25 cellular contexts compared by ENCODE assay signal in genomic region chr1:53134042-53134485, GRCh38. TPM values are rescaled to one million over a fixed set of nuclear protein-coding genes. Genes with fewer than 3 reads are reported as not detected.
"Had no signal": no experiment of that assay in that cellular context is flagged by ENCODE, and none has a peak within 500 bp of the region (broad histone marks: within the 10 kb centered on the region; RNA-seq: fewer than 3 reads in every experiment).

No MANE protein-coding gene starts in this region.

- H3K4me3 ChIP-seq: heart left ventricle, mucosa of descending colon, skin epidermis, testis had no signal

- H3K27me3 ChIP-seq: heart left ventricle, neutrophil, testis had no signal

- H3K4me3 Mint-ChIP-seq: activated CD4-positive, alpha-beta memory T cell treated with anti-CD3 and anti-CD28 coated beads for 36 hours; activated CD4-positive, alpha-beta T cell treated with anti-CD3 and anti-CD28 coated beads for 36 hours; activated naive CD8-positive, alpha-beta T cell treated with anti-CD3 and anti-CD28 coated beads for 36 hours; activated T-helper 1 cell treated with anti-CD3 and anti-CD28 coated beads, Interleukin-12 subunit alpha, Interleukin-12 subunit beta, Interleukin-2, Interleukin-4 antibody, amounts not matched to agents 30 ng/mL and 10 ng/mL and 1 ng/mL, durations not matched to agents 14 hours and 24 hours and 36 hours; naive thymus-derived CD8-positive, alpha-beta T cell; stimulated activated naive CD8-positive, alpha-beta T cell treated with anti-CD3 and anti-CD28 coated beads, Interleukin-15, amount 100 ng/mL, for 72 hours; type B pancreatic cell; WTC11 had no signal

- H3K9me3 ChIP-seq: neutrophil, testis had no signal

- DNase-seq: activated CD4-positive, alpha-beta memory T cell treated with anti-CD3 and anti-CD28 coated beads for 36 hours; activated CD4-positive, alpha-beta T cell treated with anti-CD3 and anti-CD28 coated beads for 36 hours; activated naive CD4-positive, alpha-beta T cell; activated naive CD8-positive, alpha-beta T cell treated with anti-CD3 and anti-CD28 coated beads for 36 hours; activated T-cell treated with anti-CD3 and anti-CD28 coated beads for 4 hours; amniotic stem cell; dermis blood vessel endothelial cell; heart left ventricle; left ventricle myocardium superior; mucosa of descending colon; naive thymus-derived CD8-positive, alpha-beta T cell; retina; stimulated activated CD4-positive, alpha-beta T cell treated with anti-CD3 and anti-CD28 coated beads, Interleukin-15, amount 100 ng/mL, for 24 hours; stimulated activated CD4-positive, alpha-beta T cell treated with anti-CD3 and anti-CD28 coated beads, Interleukin-2, amount 100 ng/mL, for 48 hours; stimulated activated naive CD8-positive, alpha-beta T cell treated with anti-CD3 and anti-CD28 coated beads, Interleukin-15, amount 100 ng/mL, for 72 hours; T-helper 2 cell; testis had no signal

- H3K36me3 ChIP-seq: heart left ventricle, neutrophil had no signal

- ATAC-seq: activated CD4-positive, alpha-beta T cell treated with anti-CD3 and anti-CD28 coated beads for 36 hours; heart left ventricle; left ventricle myocardium superior; mucosa of descending colon; naive thymus-derived CD8-positive, alpha-beta T cell; stimulated activated naive CD8-positive, alpha-beta T cell treated with anti-CD3 and anti-CD28 coated beads, Interleukin-15, amount 100 ng/mL, for 72 hours; WTC11 had no signal

- H3K27ac ChIP-seq: epithelial cell of prostate, neutrophil, testis had no signal

- H3K27me3 Mint-ChIP-seq: activated CD4-positive, alpha-beta memory T cell treated with anti-CD3 and anti-CD28 coated beads for 36 hours; activated CD4-positive, alpha-beta T cell treated with anti-CD3 and anti-CD28 coated beads for 36 hours; activated naive CD8-positive, alpha-beta T cell treated with anti-CD3 and anti-CD28 coated beads for 36 hours; stimulated activated naive CD8-positive, alpha-beta T cell treated with anti-CD3 and anti-CD28 coated beads, Interleukin-15, amount 100 ng/mL, for 72 hours had no signal

- H3K4me1 ChIP-seq: testis had no signal

- H3K36me3 Mint-ChIP-seq: activated CD4-positive, alpha-beta memory T cell treated with anti-CD3 and anti-CD28 coated beads for 36 hours; type B pancreatic cell had no signal

- H3K4me1 Mint-ChIP-seq: activated CD4-positive, alpha-beta T cell treated with anti-CD3 and anti-CD28 coated beads for 36 hours; activated naive CD8-positive, alpha-beta T cell treated with anti-CD3 and anti-CD28 coated beads for 36 hours; stimulated activated naive CD8-positive, alpha-beta T cell treated with anti-CD3 and anti-CD28 coated beads, Interleukin-15, amount 100 ng/mL, for 72 hours; WTC11 had no signal

- H3K27ac Mint-ChIP-seq: activated CD4-positive, alpha-beta memory T cell treated with anti-CD3 and anti-CD28 coated beads for 36 hours; activated CD4-positive, alpha-beta T cell treated with anti-CD3 and anti-CD28 coated beads for 36 hours; activated naive CD8-positive, alpha-beta T cell treated with anti-CD3 and anti-CD28 coated beads for 36 hours; activated T-helper 1 cell treated with anti-CD3 and anti-CD28 coated beads, Interleukin-12 subunit alpha, Interleukin-12 subunit beta, Interleukin-2, Interleukin-4 antibody, amounts not matched to agents 30 ng/mL and 10 ng/mL and 1 ng/mL, durations not matched to agents 14 hours and 24 hours and 36 hours; type B pancreatic cell; WTC11 had no signal

RNA-seq across cellular contexts. Expression of gene SLC1A7, which starts 8.4 kb away (rescaled TPM):
- total RNA-seq: activated CD4-positive, alpha-beta memory T cell treated with anti-CD3 and anti-CD28 coated beads for 36 hours; activated CD4-positive, alpha-beta T cell treated with anti-CD3 and anti-CD28 coated beads for 36 hours; activated naive CD8-positive, alpha-beta T cell treated with anti-CD3 and anti-CD28 coated beads for 36 hours; activated T-helper 1 cell treated with anti-CD3 and anti-CD28 coated beads, Interleukin-12 subunit alpha, Interleukin-12 subunit beta, Interleukin-2, Interleukin-4 antibody, amounts not matched to agents 30 ng/mL and 10 ng/mL and 1 ng/mL, durations not matched to agents 14 hours and 24 hours and 36 hours; chondrocyte; dermis blood vessel endothelial cell; frontal cortex; naive thymus-derived CD8-positive, alpha-beta T cell; WTC11 had no signal
- polyA plus RNA-seq: naive thymus-derived CD8-positive, alpha-beta T cell had no signal
